19 cellular contexts compared by ENCODE assay signal in genomic region chr11:128898580-128899344, GRCh38. TPM values are rescaled to one million over a fixed set of nuclear protein-coding genes. Genes with fewer than 3 reads are reported as not detected.
DNase-seq lines count a peak whose midpoint lies in the region; ATAC-seq, FAIRE-seq and TF ChIP-seq lines count a peak whose summit lies in the region.
"Had no signal": no experiment of that assay in that cellular context is flagged by ENCODE, and none has a peak within 500 bp of the region (broad histone marks: within the 10 kb centered on the region; RNA-seq: fewer than 3 reads in every experiment).

No MANE protein-coding gene starts in this region.

- no peaks in the 10 kb centered on the region for H3K36me3 ChIP-seq in PC-3 (ENCODE audit: low read depth, low read length)
- no peaks in the 10 kb centered on the region for H3K36me3 ChIP-seq in keratinocyte (ENCODE audit: control insufficient read depth in 2 of 2, extremely low read depth in 1 of 2, insufficient read depth in 2 of 2, low read length in 2 of 2)
- H3K36me3 ChIP-seq in prostate gland: no peaks in the 10 kb centered on the region
- H3K36me3 ChIP-seq: neutrophil, SJCRH30 had no signal

- H4K20me1 ChIP-seq in PC-3 (ENCODE audit: low read length): no peaks in the 10 kb centered on the region
- H4K20me1 ChIP-seq in keratinocyte (ENCODE audit: control insufficient read depth, extremely low read depth, insufficient read depth, low read length): no peaks in the 10 kb centered on the region

- no peak for TF ChIP-seq POLR2A in prostate gland (IDR thresholded peaks at IDR 0.05)

- H3K4me1 ChIP-seq in PC-3 (ENCODE audit: insufficient read depth, low read length) (no peaks in the 10 kb centered on the region), keratinocyte (ENCODE audit: control insufficient read depth, extremely low read depth, insufficient read depth, low read length) (peaks cover 23% of the 10 kb centered on the region), prostate gland (replicated peaks) (no peaks in the 10 kb centered on the region)

- no peak for ATAC-seq in PC-3
- no peak for ATAC-seq in activated CD4-positive, CD25-positive, alpha-beta regulatory T cell treated with anti-CD3 and anti-CD28 coated beads, Interleukin-2, amount 50 U/mL, for 24 hours
- ATAC-seq: right cardiac atrium had no signal

- H3K79me2 ChIP-seq in PC-3 (ENCODE audit: low read length): no peaks in the 10 kb centered on the region
- H3K79me2 ChIP-seq in keratinocyte (ENCODE audit: control insufficient read depth, insufficient read depth, low read length): no peaks in the 10 kb centered on the region

- H3K9me3 ChIP-seq in PC-3 (ENCODE audit: low read length) (no peaks in the 10 kb centered on the region), keratinocyte (ENCODE audit: control insufficient read depth, low read depth, low read length) (no peaks in the 10 kb centered on the region), prostate gland (no peaks in the 10 kb centered on the region)
- H3K9me3 ChIP-seq: neutrophil, SJCRH30 had no signal

- no peaks in the 10 kb centered on the region for H3F3A ChIP-seq in PC-3 (ENCODE audit: low read length, unreplicated experiment)

- H3K9ac ChIP-seq in PC-3 (ENCODE audit: low read length) (no peak overlapping the region), keratinocyte (ENCODE audit: control insufficient read depth, extremely low read depth, insufficient read depth, low read length) (no peak overlapping the region)

- no peaks in the 10 kb centered on the region for H3K9me1 ChIP-seq in keratinocyte (ENCODE audit: control insufficient read depth, extremely low read depth, insufficient read depth, low read length)

- H3K4me3 ChIP-seq in AG10803 (ENCODE audit: low read length) (no peak overlapping the region), PC-3 (ENCODE audit: low read length) (no peak overlapping the region), keratinocyte (ENCODE audit: control insufficient read depth in 2 of 3, extremely low read depth in 1 of 3, insufficient read depth in 2 of 3, low read depth in 1 of 3, low read length in 3 of 3) (no peak overlapping the region), prostate gland (no peak overlapping the region)
- H3K4me3 ChIP-seq: SJCRH30 had no signal

- peak; percentile 29 for FAIRE-seq in keratinocyte (lab: Jason Lieb, UNC)
- FAIRE-seq: H1, urothelium cell line had no signal

- TF ChIP-seq CTCF in AG10803 (conservative IDR thresholded peaks at IDR 0.05; ENCODE audit: low read length): no peak
- no peak for TF ChIP-seq CTCF in PC-3 (conservative IDR thresholded peaks at IDR 0.05; ENCODE audit: low read depth, low read length)
- no peak for TF ChIP-seq CTCF in keratinocyte (optimal IDR thresholded peaks at IDR 0.05 in 1 of 3, IDR thresholded peaks at IDR 0.05 in 1 of 3, conservative IDR thresholded peaks at IDR 0.05 in 1 of 3; ENCODE audit: extremely low read depth in 1 of 3, insufficient read depth in 2 of 3, low read length in 3 of 3)
- no peak for TF ChIP-seq CTCF in prostate gland (IDR thresholded peaks at IDR 0.05)

- H2AFZ ChIP-seq in PC-3 (ENCODE audit: low read length): no peak overlapping the region
- no peak overlapping the region for H2AFZ ChIP-seq in keratinocyte (ENCODE audit: control insufficient read depth, low read length)

- dilution Hi-C loops in keratinocyte (cut with MboI; ENCODE audit: extremely low pct_ligation_motif_present, low sequenced_read_pairs): no loop called here

- BruUV-seq in PC-3 (replicated peaks; lab: Mats Ljungman, UMichigan): no TSS peak

- DNase-seq in AG10803 (ENCODE audit: low read depth) (peak; percentile 24), PC-3 (peak; percentile 36), keratinocyte (ENCODE audit: low read depth, low spot score) (no peak), NCI-H510A (lab: John Stamatoyannopoulos, UW) (no peak), prostate gland (ENCODE audit: low spot score) (no peak)
- DNase-seq: ACHN; CD4-positive, CD25-positive, alpha-beta regulatory T cell; NCI-H187 treated with DMSO at 0.1 percent for 48 hours; SJCRH30; stimulated activated CD4-positive, alpha-beta T cell treated with anti-CD3 and anti-CD28 coated beads, Interleukin-1b, Interleukin-23, amount 100 ng/mL, for 48 hours had no signal

- CTCF ChIA-PET in PC-3 (lab: Charles Lee): no interaction called here

- POLR2A ChIA-PET in PC-3 (lab: Charles Lee; ENCODE audit: unreplicated experiment): no interaction called here

- H3K9me2 ChIP-seq in PC-3 (replicated peaks; ENCODE audit: low read length): no peaks in the 10 kb centered on the region

- H3K4me2 ChIP-seq in PC-3 (ENCODE audit: low read length) (no peak overlapping the region), keratinocyte (ENCODE audit: control insufficient read depth, extremely low read depth, insufficient read depth, low read depth, low read length) (peak overlapping the region; percentile 42)

- intact Hi-C loops in PC-3 (cut with micrococcal nuclease): no loop called here
- intact Hi-C loops in prostate gland (cut with DNase I): no loop called here

- no peak overlapping the region for H3K27ac ChIP-seq in PC-3 (ENCODE audit: low read length)
- no peak overlapping the region for H3K27ac ChIP-seq in keratinocyte (ENCODE audit: control insufficient read depth, insufficient read depth, low read length)
- H3K27ac ChIP-seq in prostate gland: no peak overlapping the region
- H3K27ac ChIP-seq: neutrophil, SJCRH30 had no signal

- 94% methylated on average over 13 of the region's 13 CpGs for WGBS in prostate gland

- H3K27me3 ChIP-seq in PC-3 (ENCODE audit: low read length) (no peaks in the 10 kb centered on the region), keratinocyte (ENCODE audit: control insufficient read depth, extremely low read depth, insufficient read depth, low read length) (no peaks in the 10 kb centered on the region), prostate gland (replicated peaks; ENCODE audit: insufficient read depth) (no peaks in the 10 kb centered on the region)
- H3K27me3 ChIP-seq: SJCRH30 had no signal

RNA-seq across cellular contexts. Expression of gene KCNJ5, which starts 7.6 kb away (rescaled TPM):
- total RNA-seq in PC-3 (2014; rRNA removed): not detected in 2 replicates
- 0.59 to 1.4 TPM (median 0.77 TPM) in 3 replicates for polyA plus RNA-seq in keratinocyte
- 0.24 TPM for polyA plus RNA-seq in keratinocyte (2011; ENCODE audit: low read depth)
- polyA plus RNA-seq in keratinocyte (2011; cell fraction: cytosol; rRNA removed): 0.58 and 0.71 TPM in 2 replicates
- polyA plus RNA-seq in keratinocyte (2011; cell fraction: nucleus; rRNA removed): 1.2 and 1.6 TPM in 2 replicates
- polyA plus RNA-seq in keratinocyte (2012; ENCODE audit: low replicate concordance): 0.52 and 0.69 TPM in 2 replicates
- 0.38 to 2.1 TPM (median 1.0 TPM) in 3 replicates for polyA minus RNA-seq in keratinocyte
- 1.3 TPM for polyA minus RNA-seq in keratinocyte (2011; cell fraction: cytosol; rRNA and poly(A)+ RNA removed)
- 0.74 and 1.6 TPM in 2 replicates for polyA minus RNA-seq in keratinocyte (2011; cell fraction: nucleus; rRNA and poly(A)+ RNA removed)
- 1 to 10 TPM; 3.9 to 4.7 TPM for total RNA-seq in prostate gland
- total RNA-seq: activated CD8-positive, alpha-beta memory T cell treated with anti-CD3 and anti-CD28 coated beads for 36 hours; CD4-positive, CD25-positive, alpha-beta regulatory T cell; H1; NCI-H460 had no signal
- polyA plus RNA-seq: CD4-positive, CD25-positive, alpha-beta regulatory T cell had no signal

RNA-seq across cellular contexts. Expression of gene KCNJ1, which starts 31.7 kb away (rescaled TPM):
- total RNA-seq in PC-3 (2014; rRNA removed) (not detected in 2 replicates), prostate gland (not detected)
- polyA plus RNA-seq in keratinocyte: 0.06 to 0.12 TPM (median 0.09 TPM) in 3 replicates
- polyA plus RNA-seq in keratinocyte (2011; ENCODE audit: low read depth): not detected
- 0.04 TPM in 1 of 2 replicates, not detected in the other for polyA plus RNA-seq in keratinocyte (2011; cell fraction: cytosol; rRNA removed)
- polyA plus RNA-seq in keratinocyte (2011; cell fraction: nucleus; rRNA removed): 0.16 and 0.27 TPM in 2 replicates
- polyA plus RNA-seq in keratinocyte (2012; ENCODE audit: low replicate concordance): 0.08 and 0.30 TPM in 2 replicates
- polyA minus RNA-seq in keratinocyte: not detected in 3 replicates
- polyA minus RNA-seq in keratinocyte (2011; cell fraction: cytosol; rRNA and poly(A)+ RNA removed): not detected
- 0.16 TPM in 1 of 2 replicates, not detected in the other for polyA minus RNA-seq in keratinocyte (2011; cell fraction: nucleus; rRNA and poly(A)+ RNA removed)
- total RNA-seq: activated CD8-positive, alpha-beta memory T cell treated with anti-CD3 and anti-CD28 coated beads for 36 hours; CD4-positive, CD25-positive, alpha-beta regulatory T cell; cerebellum; mucosa of gallbladder; NCI-H460; SJCRH30 had no signal

RNA-seq across cellular contexts. Expression of gene TP53AIP1, which starts 43.9 kb away (rescaled TPM):
- total RNA-seq in PC-3 (2014; rRNA removed) (0.17 and 0.58 TPM in 2 replicates), prostate gland (1 to 10 TPM in 1 of 2 donors, under 1 TPM in 1; 0.74 to 5.1 TPM)
- 21.2 to 75.2 TPM (median 37.1 TPM) in 3 replicates for polyA plus RNA-seq in keratinocyte
- polyA plus RNA-seq in keratinocyte (2011; ENCODE audit: low read depth): 6.4 TPM
- 34.5 and 40.4 TPM in 2 replicates for polyA plus RNA-seq in keratinocyte (2011; cell fraction: cytosol; rRNA removed)
- polyA plus RNA-seq in keratinocyte (2011; cell fraction: nucleus; rRNA removed): 57.7 and 84.9 TPM in 2 replicates
- polyA plus RNA-seq in keratinocyte (2012; ENCODE audit: low replicate concordance): 21.3 and 29.2 TPM in 2 replicates
- polyA minus RNA-seq in keratinocyte: 8.5 to 35.0 TPM (median 15.4 TPM) in 3 replicates
- 15.9 TPM for polyA minus RNA-seq in keratinocyte (2011; cell fraction: cytosol; rRNA and poly(A)+ RNA removed)
- 12.5 and 15.3 TPM in 2 replicates for polyA minus RNA-seq in keratinocyte (2011; cell fraction: nucleus; rRNA and poly(A)+ RNA removed)
- total RNA-seq: activated CD8-positive, alpha-beta memory T cell treated with anti-CD3 and anti-CD28 coated beads for 36 hours; CD4-positive, CD25-positive, alpha-beta regulatory T cell; H1; mucosa of gallbladder; NCI-H460; right cardiac atrium; SJCRH30 had no signal
- polyA plus RNA-seq: CD4-positive, CD25-positive, alpha-beta regulatory T cell had no signal

Comparison
In these comparisons a context has a peak if more than half of its experiments do, and no peak if none do; other contexts are left out.
1. DNase-seq: peak in AG10803 (single experiment) and PC-3 (single experiment); none in keratinocyte (single experiment), NCI-H510A (single experiment) and prostate gland (single experiment).